ENCODE assay signal across 8 cellular contexts in the genomic region with DNA sequence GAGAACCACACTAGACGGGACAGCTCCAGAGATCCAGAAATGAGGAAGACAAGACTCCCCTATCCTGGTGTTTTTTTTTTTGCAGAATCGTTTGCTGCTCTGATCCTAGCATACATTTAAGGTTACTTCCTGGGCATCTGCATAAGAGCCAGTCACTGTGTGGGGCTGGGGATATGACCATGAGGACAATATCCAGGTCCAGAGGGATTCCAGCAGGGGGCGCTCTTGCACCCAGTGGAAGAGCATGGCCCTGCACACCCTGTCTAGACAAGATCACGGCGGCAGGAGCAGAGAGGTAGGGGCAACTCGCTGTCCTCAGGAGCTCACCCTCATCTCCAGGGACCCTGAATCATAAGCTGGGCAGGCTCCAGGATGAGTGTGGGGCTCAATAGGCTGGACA. TPM values are rescaled to one million over a fixed set of nuclear protein-coding genes. Genes with fewer than 3 reads are reported as not detected.
DNase-seq lines count a peak whose midpoint lies in the region; ATAC-seq and TF ChIP-seq lines count a peak whose summit lies in the region.
"Not testable (repeated sequence)": the region's sequence is repeated elsewhere in the genome, so short reads cannot be mapped to it uniquely, and the experiment has no call there.
"Had no signal": no experiment of that assay in that cellular context is flagged by ENCODE, and none has a peak within 500 bp of the region (broad histone marks: within the 10 kb centered on the region; RNA-seq: fewer than 3 reads in every experiment).

No MANE protein-coding gene starts in this region.

- H3K9me3 Mint-ChIP-seq in activated CD4-positive, alpha-beta T cell treated with anti-CD3 and anti-CD28 coated beads, Interleukin-2, amount 10 ng/mL, durations not matched to agents 24 days and 14 days; natural killer cell treated with Interleukin-12 subunit alpha and Interleukin-12 subunit beta and Interleukin-15 and Interleukin-18, amount 100 ng/mL, for 72 hours: not testable (repeated sequence)

- TF ChIP-seq RAD21 in IMR-90 (IDR thresholded peaks at IDR 0.05; ENCODE audit: low read length): not testable (repeated sequence)

- H2AFZ ChIP-seq in IMR-90 (replicated peaks; ENCODE audit: low read length, poor library complexity): not testable (repeated sequence)

- not testable (repeated sequence) for H3K4me2 ChIP-seq in IMR-90 (ENCODE audit: low read depth, low read length)

- DNase-seq in GDM1 (lab: John Stamatoyannopoulos, UW) (peak; percentile 10), NOMO-1 treated with DMSO at 0.1 percent for 48 hours (lab: John Stamatoyannopoulos, UW; ENCODE audit: unreplicated experiment) (peak; percentile 12)
- DNase-seq in IMR-90; cardiac fibroblast (ENCODE audit: low read depth in 2 of 2); heart left ventricle; natural killer cell treated with Interleukin-12 subunit alpha and Interleukin-12 subunit beta and Interleukin-15 and Interleukin-18, amount 100 ng/mL, for 72 hours (ENCODE audit: low spot score): not testable (repeated sequence)
- peak; percentile 75 for DNase-seq in activated CD4-positive, alpha-beta T cell treated with anti-CD3 and anti-CD28 coated beads, Interleukin-2, amount 10 ng/mL, durations not matched to agents 24 days and 14 days

- not testable (repeated sequence) for TF ChIP-seq POLR2A in IMR-90 (IDR thresholded peaks at IDR 0.05; ENCODE audit: low read depth, low read length); heart left ventricle (IDR thresholded peaks at IDR 0.05)

- CTCF ChIA-PET in IMR-90 (lab: Yijun Ruan, JAX): interaction anchor here (0.6 kb wide), 1 partner anchor 143 kb away, joined by 4 read pairs; no protein-coding TSS in a partner anchor

- ATAC-seq in IMR-90 (ENCODE audit: low read depth) (peak; percentile 57), heart left ventricle (peak in 3 of 4 donors; percentile 46 to 70 (median 65))
- ATAC-seq in natural killer cell treated with Interleukin-12 subunit alpha and Interleukin-12 subunit beta and Interleukin-15 and Interleukin-18, amount 100 ng/mL, for 72 hours: peak; percentile 50 to 54

- H2BK15ac ChIP-seq in IMR-90 (ENCODE audit: low read depth, low read length): not testable (repeated sequence)

- not testable (repeated sequence) for H3K27ac ChIP-seq in IMR-90 (ENCODE audit: insufficient read depth, low read length); heart left ventricle

- not testable (repeated sequence) for H3K4me1 ChIP-seq in IMR-90 (ENCODE audit: control insufficient read depth, insufficient read depth, low read length)
- peaks cover 0 to 30% (median 0%) of the 10 kb centered on the region in 12 donors for H3K4me1 ChIP-seq in heart left ventricle

- H3K56ac ChIP-seq in IMR-90 (ENCODE audit: extremely low read depth, insufficient read depth, low read length): not testable (repeated sequence)

- not testable (repeated sequence) for H3K36me3 ChIP-seq in IMR-90 (ENCODE audit: control insufficient read depth, insufficient read depth, low read length); heart left ventricle

- not testable (repeated sequence) for H3K27me3 ChIP-seq in IMR-90 (ENCODE audit: control insufficient read depth, insufficient read depth, low read length); heart left ventricle

- H3K4ac ChIP-seq in IMR-90 (ENCODE audit: low read depth, low read length): not testable (repeated sequence)

- no CpG with 5 or more reads among the region's 6 CpGs for WGBS in IMR-90 (ENCODE audit: extremely low coverage in 2 of 2, insufficient read length in 1 of 2), 2 experiments
- WGBS in heart left ventricle, 4 donors: 44 to 61% (median 54%) methylated on average over 2 to 6 of the region's 6 CpGs

- intact Hi-C loops in IMR-90 (cut with micrococcal nuclease): not testable (repeated sequence)
- intact Hi-C loops in activated CD4-positive, alpha-beta T cell treated with anti-CD3 and anti-CD28 coated beads, Interleukin-2, amount 10 ng/mL, durations not matched to agents 24 days and 14 days (cut with micrococcal nuclease): loop anchor here (5.0 kb wide), 2 partner anchors 272 to 337 kb away; a partner anchor contains a TSS
- intact Hi-C loops in heart left ventricle (cut with DNase I): loop anchor here in 1 of 10 donors (5.0 kb wide), 1 partner anchor 127 kb away; no protein-coding TSS in a partner anchor

- not testable (repeated sequence) for H2BK5ac ChIP-seq in IMR-90 (ENCODE audit: low read depth, low read length, poor library complexity, severe bottlenecking)

- TF ChIP-seq CTCF in IMR-90 (conservative IDR thresholded peaks at IDR 0.05; ENCODE audit: low read depth, low read length) (0 out of 2 replicates have a peak, but pooled peaks have one; percentile 11), cardiac fibroblast (IDR thresholded peaks at IDR 0.05; ENCODE audit: low read depth, low read length) (peak; percentile 18), heart left ventricle (IDR thresholded peaks at IDR 0.05) (peak in 10 of 12 donors; percentile 12 to 39 (median 30))

- not testable (repeated sequence) for H3K14ac ChIP-seq in IMR-90 (replicated peaks; ENCODE audit: low read depth, low read length)

- H2BK120ac ChIP-seq in IMR-90 (ENCODE audit: low read depth, low read length): not testable (repeated sequence)

- not testable (repeated sequence) for H4K20me1 ChIP-seq in IMR-90 (ENCODE audit: insufficient read depth, low read length)

- not testable (repeated sequence) for H3K9ac ChIP-seq in IMR-90 (ENCODE audit: low read depth, low read length)

- not testable (repeated sequence) for H3K4me3 ChIP-seq in IMR-90 (ENCODE audit: insufficient read depth, low read depth, low read length); cardiac fibroblast (replicated peaks in 1 of 2; ENCODE audit: low read depth in 2 of 2, low read length in 2 of 2); heart left ventricle

- not testable (repeated sequence) for H4K5ac ChIP-seq in IMR-90 (ENCODE audit: low read depth, low read length)

- not testable (repeated sequence) for H3K27ac Mint-ChIP-seq in activated CD4-positive, alpha-beta T cell treated with anti-CD3 and anti-CD28 coated beads, Interleukin-2, amount 10 ng/mL, durations not matched to agents 24 days and 14 days; natural killer cell treated with Interleukin-12 subunit alpha and Interleukin-12 subunit beta and Interleukin-15 and Interleukin-18, amount 100 ng/mL, for 72 hours

- H2BK20ac ChIP-seq in IMR-90 (ENCODE audit: low read depth, low read length): not testable (repeated sequence)

- H4K8ac ChIP-seq in IMR-90 (ENCODE audit: low read depth in 2 of 2, low read length in 2 of 2): not testable (repeated sequence)

- H3K36me3 Mint-ChIP-seq in activated CD4-positive, alpha-beta T cell treated with anti-CD3 and anti-CD28 coated beads, Interleukin-2, amount 10 ng/mL, durations not matched to agents 24 days and 14 days (ENCODE audit: low read depth); natural killer cell treated with Interleukin-12 subunit alpha and Interleukin-12 subunit beta and Interleukin-15 and Interleukin-18, amount 100 ng/mL, for 72 hours: not testable (repeated sequence)

- H3K4me1 Mint-ChIP-seq in activated CD4-positive, alpha-beta T cell treated with anti-CD3 and anti-CD28 coated beads, Interleukin-2, amount 10 ng/mL, durations not matched to agents 24 days and 14 days: peaks cover 61% of the 10 kb centered on the region
- peaks cover 30 to 34% of the 10 kb centered on the region in 2 donors for H3K4me1 Mint-ChIP-seq in natural killer cell treated with Interleukin-12 subunit alpha and Interleukin-12 subunit beta and Interleukin-15 and Interleukin-18, amount 100 ng/mL, for 72 hours (ENCODE audit: low read depth in 2 of 2)

- H3K27me3 Mint-ChIP-seq in activated CD4-positive, alpha-beta T cell treated with anti-CD3 and anti-CD28 coated beads, Interleukin-2, amount 10 ng/mL, durations not matched to agents 24 days and 14 days; natural killer cell treated with Interleukin-12 subunit alpha and Interleukin-12 subunit beta and Interleukin-15 and Interleukin-18, amount 100 ng/mL, for 72 hours: not testable (repeated sequence)

- H3K9me1 ChIP-seq in IMR-90 (ENCODE audit: insufficient read depth, low read length): not testable (repeated sequence)

- H3K79me1 ChIP-seq in IMR-90 (ENCODE audit: low read depth in 1 of 2, low read length in 2 of 2): not testable (repeated sequence)

- not testable (repeated sequence) for H2AK5ac ChIP-seq in IMR-90 (ENCODE audit: low read depth, low read length)

- not testable (repeated sequence) for BruUV-seq in IMR-90 (replicated peaks; lab: Mats Ljungman, UMichigan)

- H4K91ac ChIP-seq in IMR-90 (ENCODE audit: insufficient read depth, low read depth, low read length): not testable (repeated sequence)

- in situ Hi-C loops in IMR-90 (cut with MboI; ENCODE audit: low sequenced_read_pairs): not testable (repeated sequence)

- not testable (repeated sequence) for H3K9me3 ChIP-seq in IMR-90 (ENCODE audit: control insufficient read depth, insufficient read depth, low read length); heart left ventricle

- not testable (repeated sequence) for H3K4me3 Mint-ChIP-seq in activated CD4-positive, alpha-beta T cell treated with anti-CD3 and anti-CD28 coated beads, Interleukin-2, amount 10 ng/mL, durations not matched to agents 24 days and 14 days; natural killer cell treated with Interleukin-12 subunit alpha and Interleukin-12 subunit beta and Interleukin-15 and Interleukin-18, amount 100 ng/mL, for 72 hours

- not testable (repeated sequence) for H2AK9ac ChIP-seq in IMR-90 (replicated peaks; ENCODE audit: low read depth, low read length, poor library complexity)

- not testable (repeated sequence) for H3K23ac ChIP-seq in IMR-90 (ENCODE audit: low read depth, low read length)

- H3K18ac ChIP-seq in IMR-90 (ENCODE audit: low read depth, low read length): not testable (repeated sequence)

- dilution Hi-C loops in IMR-90 (cut with HindIII; ENCODE audit: low sequenced_read_pairs, unreplicated experiment): not testable (repeated sequence)

- POLR2A ChIA-PET in IMR-90 (lab: Charles Lee; ENCODE audit: unreplicated experiment): not testable (repeated sequence)

RNA-seq across cellular contexts. Expression of a gene that starts 18.4 kb away (rescaled TPM):
- total RNA-seq in IMR-90 (2012; rRNA removed) (not detected in 2 replicates), heart left ventricle (not detected)
- polyA plus RNA-seq in IMR-90 (2012; rRNA removed) (not detected in 2 replicates), heart left ventricle (not detected)
- polyA plus RNA-seq in IMR-90 (2012; cell fraction: cytosol; rRNA removed): not detected in 2 replicates
- polyA plus RNA-seq in IMR-90 (2012; cell fraction: nucleus; rRNA removed; ENCODE audit: low replicate concordance): not detected in 2 replicates
- total RNA-seq in activated CD4-positive, alpha-beta T cell treated with anti-CD3 and anti-CD28 coated beads, Interleukin-2, amount 10 ng/mL, durations not matched to agents 24 days and 14 days: not detected in 2 replicates
- total RNA-seq in natural killer cell treated with Interleukin-12 subunit alpha and Interleukin-12 subunit beta and Interleukin-15 and Interleukin-18, amount 100 ng/mL, for 72 hours: not detected
- total RNA-seq: Right ventricle myocardium superior had no signal
